9 cellular contexts compared by ENCODE assay signal in genomic region chr12:19224746-19225145, GRCh38.
"Had no signal": no experiment of that assay in that cellular context is flagged by ENCODE, and none has a peak within 500 bp of the region (broad histone marks: within the 10 kb centered on the region; RNA-seq: fewer than 3 reads in every experiment).

No MANE protein-coding gene starts in this region.

- H3K27ac ChIP-seq: GM23248 had no signal

- ATAC-seq: HCT116, K562 had no signal

- DNase-seq: GM23248, GOT3, H7, HFFc6, KG1 had no signal

- H3K9ac ChIP-seq: GM23248 had no signal

- H2AFZ ChIP-seq: GM23248 had no signal

- H3K36me3 ChIP-seq: HAP-1 had no signal

- H3K4me3 ChIP-seq: GM23248, HAP-1, K562 had no signal

- H3K4me3 Mint-ChIP-seq: HFFc6 had no signal

- H3K9me3 ChIP-seq: HAP-1 had no signal

- FAIRE-seq: HTR-8/SVneo, K562 had no signal
